In the genomic region with DNA sequence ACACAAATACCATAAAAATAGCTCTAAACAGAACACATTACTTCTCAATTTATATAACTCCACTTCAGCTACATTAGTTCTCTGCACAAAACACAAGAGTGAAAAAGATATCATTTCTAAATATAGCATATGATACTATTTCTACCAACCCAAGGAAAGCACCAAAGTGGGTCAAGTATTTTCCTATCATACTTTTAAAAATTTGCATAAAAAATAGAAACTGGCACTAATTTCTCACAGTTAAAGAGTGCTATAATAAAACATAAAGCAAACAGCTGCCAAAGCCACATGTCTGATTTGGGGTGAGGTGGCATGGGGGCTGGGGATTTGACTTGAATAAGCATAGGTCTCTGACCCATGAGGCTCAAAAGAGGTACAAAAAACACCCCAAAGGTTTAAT, we compare ENCODE assay signal across 18 cellular contexts.
DNase-seq lines count a peak whose midpoint lies in the region; ATAC-seq, FAIRE-seq and TF ChIP-seq lines count a peak whose summit lies in the region.
"Had no signal": no experiment of that assay in that cellular context is flagged by ENCODE, and none has a peak within 500 bp of the region (broad histone marks: within the 10 kb centered on the region; RNA-seq: fewer than 3 reads in every experiment).

No MANE protein-coding gene starts in this region.

- no peaks in the 10 kb centered on the region for H3K9me3 ChIP-seq in right cardiac atrium (ENCODE audit: control insufficient read depth, low read length)
- H3K9me3 ChIP-seq: left lung had no signal

- TF ChIP-seq CTCF in lower leg skin (IDR thresholded peaks at IDR 0.05) (no peak), D721Med (IDR thresholded peaks at IDR 0.05; ENCODE audit: insufficient read depth, missing control alignments) (no peak)

- DNase-seq in left ventricle myocardium superior (no peak), right cardiac atrium (no peak), lower leg skin (ENCODE audit: low spot score in 2 of 2) (no peak), left lobe of liver (ENCODE audit: low spot score) (no peak), NCI-H2029 (lab: John Stamatoyannopoulos, UW) (no peak), D721Med (ENCODE audit: insufficient read length, low spot score) (no peak)
- DNase-seq: DND-41; effector memory CD8-positive, alpha-beta T cell; HCEC 1CT; KG1; left lung; naive thymus-derived CD4-positive, alpha-beta T cell had no signal

- no peak overlapping the region for H3K27ac ChIP-seq in right cardiac atrium (ENCODE audit: low read length)
- H3K27ac ChIP-seq: HL-60, left lung, SK-N-MC had no signal

- no peaks in the 10 kb centered on the region for H3K27me3 ChIP-seq in right cardiac atrium (ENCODE audit: control insufficient read depth, insufficient read depth)
- H3K27me3 ChIP-seq: left lung had no signal

- peak; percentile 41 for ATAC-seq in left ventricle myocardium superior
- no peak for ATAC-seq in right cardiac atrium
- ATAC-seq in HG02763 (IDR thresholded peaks at IDR 0.05; ENCODE audit: unreplicated experiment): peak; percentile 47
- peak; percentile 37 for ATAC-seq in HG03520 (IDR thresholded peaks at IDR 0.05; ENCODE audit: unreplicated experiment)
- ATAC-seq in left lobe of liver: no peak
- ATAC-seq: effector memory CD8-positive, alpha-beta T cell; left lung; naive thymus-derived CD4-positive, alpha-beta T cell had no signal

- TF ChIP-seq POLR2A in lower leg skin (IDR thresholded peaks at IDR 0.05): no peak

- intact Hi-C loops in left ventricle myocardium superior (cut with micrococcal nuclease) (no loop called here), right cardiac atrium (cut with DNase I) (no loop called here), lower leg skin (cut with DNase I; ENCODE audit: low total_unique reads) (no loop called here)

- FAIRE-seq in D721Med (lab: Jason Lieb, UNC): no peak
- FAIRE-seq: GM19239, TTC549 had no signal

- H3K4me1 ChIP-seq in right cardiac atrium (ENCODE audit: control insufficient read depth, insufficient read depth, low read length): no peaks in the 10 kb centered on the region
- H3K4me1 ChIP-seq: left lung had no signal

- H3K4me3 ChIP-seq in right cardiac atrium (ENCODE audit: low read length) (no peak overlapping the region), lower leg skin (ENCODE audit: low read depth, poor library complexity, severe bottlenecking) (no peak overlapping the region)
- H3K4me3 ChIP-seq: left lung, SK-N-MC had no signal

Comparison
In these comparisons a context has a peak if more than half of its experiments do, and no peak if none do; other contexts are left out.
1. ATAC-seq: peak in left ventricle myocardium superior (single experiment), HG02763 (single experiment) and HG03520 (single experiment); none in right cardiac atrium (0 of 2) and left lobe of liver (single experiment).